In genomic region chr14:54782803-54783659, GRCh38 we compare ENCODE assay signal across 8 cellular contexts.
DNase-seq lines count a peak whose midpoint lies in the region; ATAC-seq lines count a peak whose summit lies in the region.

No MANE protein-coding gene starts in this region.

- DNase-seq in CD1c-positive myeloid dendritic cell (ENCODE audit: extremely low spot score), result peak; percentile 77
- DNase-seq in SK-MEL-5 (ENCODE audit: low read depth, low spot score), result peak; percentile 17
- DNase-seq in iPS-NIHi7 (ENCODE audit: extremely low spot score), result peak; percentile 54
- no peak for DNase-seq in NCI-H2227 (lab: John Stamatoyannopoulos, UW; ENCODE audit: unreplicated experiment)
- no peak for DNase-seq in NCI-H1436 (lab: John Stamatoyannopoulos, UW)
- DNase-seq in posterior cingulate gyrus, result no peak

- in situ Hi-C loops in SK-MEL-5 (cut with HindIII; ENCODE audit: low pct_unique_long_range_greater_than_20kb, low sequenced_read_pairs), result no loop called here

- ATAC-seq in GM19035 (IDR thresholded peaks at IDR 0.05; ENCODE audit: unreplicated experiment) (peak; percentile 58), HG03103 (IDR thresholded peaks at IDR 0.05; ENCODE audit: low read depth, unreplicated experiment) (peak; percentile 93)

- intact Hi-C loops in posterior cingulate gyrus (cut with DNase I), result no loop called here

Comparison
In these comparisons a context has a peak if more than half of its experiments do, and no peak if none do; other contexts are left out.
1. DNase-seq: peak in CD1c-positive myeloid dendritic cell (single experiment), SK-MEL-5 (single experiment) and iPS-NIHi7 (single experiment); none in NCI-H2227 (single experiment), NCI-H1436 (single experiment) and posterior cingulate gyrus (0 of 10).